12 cellular contexts compared by ENCODE assay signal in the genomic region with DNA sequence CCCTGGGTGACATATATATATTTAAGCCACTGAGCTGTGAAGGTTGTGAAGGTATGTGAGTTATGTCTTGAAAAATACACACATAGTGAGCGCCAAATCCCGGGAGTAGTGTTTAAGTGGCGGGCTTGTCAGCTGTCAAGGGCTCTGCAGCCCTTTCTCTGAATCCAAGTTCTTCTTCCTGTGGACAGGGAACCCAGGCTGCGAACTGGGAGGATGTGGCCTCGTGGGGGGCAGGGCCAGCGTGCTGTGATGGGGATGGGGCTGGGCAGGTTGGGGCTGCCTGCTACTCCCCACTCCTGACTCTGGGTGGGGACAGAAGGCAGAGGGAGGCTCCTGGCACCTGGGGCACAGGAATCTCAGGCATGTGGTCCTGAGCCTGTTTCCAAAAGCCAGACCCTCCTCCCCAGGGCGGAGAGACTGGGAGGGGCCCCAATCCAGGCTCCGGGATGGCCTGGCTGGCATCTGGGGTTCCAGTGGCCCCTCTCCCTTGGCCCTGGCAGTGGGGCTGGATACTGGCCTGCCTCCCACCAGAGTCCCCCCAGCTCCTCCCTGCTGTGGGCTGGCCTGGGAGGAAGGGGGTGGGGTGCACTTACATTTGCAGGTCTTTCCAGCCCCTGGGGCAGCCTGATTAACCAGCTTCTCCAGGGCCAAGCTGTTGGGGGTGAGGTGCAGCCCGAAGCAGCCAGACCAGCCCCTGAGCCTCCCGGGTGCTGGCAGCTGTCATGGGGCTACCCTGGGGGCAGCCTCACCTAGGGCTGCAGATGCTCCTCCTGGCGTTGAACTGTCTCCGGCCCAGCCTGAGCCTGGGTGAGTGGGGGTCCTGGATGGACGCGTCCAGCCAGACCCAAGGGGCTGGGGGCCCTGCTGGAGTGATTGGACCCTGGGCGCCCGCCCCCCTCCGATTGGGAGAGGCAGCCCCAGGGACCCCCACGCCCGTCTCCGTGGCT. TPM values are rescaled to one million over a fixed set of nuclear protein-coding genes. Genes with fewer than 3 reads are reported as not detected.
A peak's percentile ranks its signal among the peaks of the same experiment; 100 is the strongest.
DNase-seq lines count a peak whose midpoint lies in the region; ATAC-seq, FAIRE-seq and TF ChIP-seq lines count a peak whose summit lies in the region.
"Had no signal": no experiment of that assay in that cellular context is flagged by ENCODE, and none has a peak within 500 bp of the region (broad histone marks: within the 10 kb centered on the region; RNA-seq: fewer than 3 reads in every experiment).

UPK3B (plus strand) TSS at position 622 of the 947 bp plus-strand sequence; CDS start at position 723, 101 bp downstream.

- H3K27ac Mint-ChIP-seq in CD8-positive, alpha-beta T cell = no peak within 1 kb of the TSS

- no peaks in the 10 kb centered on the region for H3K27me3 ChIP-seq in HCT116 (ENCODE audit: insufficient read depth, low read length)
- no peaks in the 10 kb centered on the region for H3K27me3 ChIP-seq in GM12878 (replicated peaks in 1 of 2; ENCODE audit: control insufficient read depth in 2 of 2, insufficient read depth in 2 of 2, low read length in 1 of 2)
- H3K27me3 ChIP-seq in CD8-positive, alpha-beta T cell (ENCODE audit: insufficient read depth, low read length) = no peaks in the 10 kb centered on the region
- H3K27me3 ChIP-seq: gastrocnemius medialis had no signal

- in situ Hi-C loops in GM12878 (cut with MboI) = loop anchor here (25.0 kb wide), 1 partner anchor 502 kb away; no protein-coding TSS in a partner anchor

- H3K79me2 ChIP-seq in HCT116 (ENCODE audit: insufficient read depth, low read length) (no peaks in the 10 kb centered on the region), GM12878 (ENCODE audit: control insufficient read depth, insufficient read depth, low read length) (no peaks in the 10 kb centered on the region)

- RAD21 ChIA-PET in HCT116 (lab: Charles Lee; ENCODE audit: low non-redundant PET in 1 of 2, low total read pairs in 2 of 2, uncharacterized antibody in 2 of 2, unreplicated experiment in 2 of 2) = no interaction called here
- RAD21 ChIA-PET in GM12878 (lab: Charles Lee; ENCODE audit: unreplicated experiment) = no interaction called here

- DNase-seq in DMS 273 (lab: John Stamatoyannopoulos, UW; ENCODE audit: unreplicated experiment) (peak; percentile 82), HCT116 (ENCODE audit: low read depth, low spot score) (no peak), GM12878 (ENCODE audit: low read depth, low spot score) (no peak), mucosa of descending colon (peak in 2 of 3 donors; percentile 45 to 56), GOT3 (lab: John Stamatoyannopoulos, UW) (no peak)
- no peak for DNase-seq in CD8-positive, alpha-beta T cell
- DNase-seq: activated naive CD4-positive, alpha-beta T cell treated with anti-CD3 and anti-CD28 coated beads, Interleukin-2, amount 50 U/mL, for 16 hours; gastrocnemius medialis; NCI-H1105; T-helper 1 cell had no signal

- H2AFZ ChIP-seq in HCT116 (ENCODE audit: low read depth, low read length, poor library complexity, severe bottlenecking) (no peak within 1 kb of the TSS), GM12878 (ENCODE audit: control insufficient read depth, low read depth, low read length) (no peak within 1 kb of the TSS)

- no peak within 1 kb of the TSS for H3K4me3 Mint-ChIP-seq in CD8-positive, alpha-beta T cell

- H3K4me3 ChIP-seq in HCT116 (replicated peaks in 1 of 2; ENCODE audit: low read depth in 1 of 2, low read length in 2 of 2) (peak within 1 kb of the TSS in 1 of 2 experiments; percentile 8; a peak in 1 of 4 replicates), GM12878 (no peak within 1 kb of the TSS), mucosa of descending colon (no peak within 1 kb of the TSS)
- H3K4me3 ChIP-seq in CD8-positive, alpha-beta T cell (ENCODE audit: low read depth, low read length) = no peak within 1 kb of the TSS
- H3K4me3 ChIP-seq: gastrocnemius medialis had no signal

- H3K9me3 Mint-ChIP-seq in CD8-positive, alpha-beta T cell = no peaks in the 10 kb centered on the region

- TF ChIP-seq RAD21 in HCT116 (IDR thresholded peaks at IDR 0.05; ENCODE audit: low read depth) (no peak), GM12878 (IDR thresholded peaks at IDR 0.05; ENCODE audit: insufficient read depth, low read depth, low read length) (no peak)

- TF ChIP-seq CTCF in HCT116 (IDR thresholded peaks at IDR 0.05 in 2 of 3, conservative IDR thresholded peaks at IDR 0.05 in 1 of 3; ENCODE audit: borderline replicate concordance in 1 of 3, insufficient read depth in 1 of 3, low read depth in 2 of 3, low read length in 2 of 3) (no peak), GM12878 (IDR thresholded peaks at IDR 0.05 in 2 of 3, conservative IDR thresholded peaks at IDR 0.05 in 1 of 3; ENCODE audit: control insufficient read depth in 2 of 3, extremely low read depth in 1 of 3, insufficient read depth in 1 of 3, low read depth in 3 of 3, low read length in 3 of 3) (0 out of 6 replicates have a peak, but pooled peaks of 1 of the 3 experiments have one; percentile 1), mucosa of descending colon (IDR thresholded peaks at IDR 0.05) (no peak)
- TF ChIP-seq CTCF in CD8-positive, alpha-beta T cell (IDR thresholded peaks at IDR 0.05) = no peak

- H3K27me3 Mint-ChIP-seq in CD8-positive, alpha-beta T cell (ENCODE audit: low read depth) = no peaks in the 10 kb centered on the region

- peaks cover 22 to 27% of the 10 kb centered on the region in 2 experiments for H3K4me1 ChIP-seq in HCT116 (ENCODE audit: control insufficient read depth in 1 of 2, insufficient read depth in 2 of 2, low read length in 2 of 2)
- H3K4me1 ChIP-seq in GM12878 (ENCODE audit: control insufficient read depth, insufficient read depth, low read length) = no peaks in the 10 kb centered on the region
- H3K4me1 ChIP-seq in mucosa of descending colon (ENCODE audit: low read depth) = peaks cover 7% of the 10 kb centered on the region
- H3K4me1 ChIP-seq in CD8-positive, alpha-beta T cell (ENCODE audit: insufficient read depth, low read length) = no peaks in the 10 kb centered on the region
- H3K4me1 ChIP-seq: gastrocnemius medialis had no signal

- H4K20me1 ChIP-seq in HCT116 (ENCODE audit: insufficient read depth) (no peaks in the 10 kb centered on the region), GM12878 (ENCODE audit: control insufficient read depth, insufficient read depth) (no peaks in the 10 kb centered on the region)

- peaks cover 9% of the 10 kb centered on the region for H3K36me3 Mint-ChIP-seq in CD8-positive, alpha-beta T cell

- no TSS peak for BruUV-seq in HCT116 (replicated peaks; lab: Mats Ljungman, UMichigan)
- BruUV-seq in GM12878 (replicated peaks; lab: Mats Ljungman, UMichigan) = no TSS peak

- no peaks in the 10 kb centered on the region for H3K9me3 ChIP-seq in HCT116 (ENCODE audit: control insufficient read depth in 1 of 2, insufficient read depth in 1 of 2, low read depth in 1 of 2, low read length in 2 of 2)
- H3K9me3 ChIP-seq in GM12878 (replicated peaks; ENCODE audit: control insufficient read depth, insufficient read depth, low read length) = no peaks in the 10 kb centered on the region
- H3K9me3 ChIP-seq in mucosa of descending colon = no peaks in the 10 kb centered on the region
- H3K9me3 ChIP-seq in CD8-positive, alpha-beta T cell (ENCODE audit: low read length) = no peaks in the 10 kb centered on the region
- H3K9me3 ChIP-seq: gastrocnemius medialis had no signal

- no peak for FAIRE-seq in GM12878 (lab: Jason Lieb, UNC)

- no peak for TF ChIP-seq POLR2A in HCT116 (IDR thresholded peaks at IDR 0.05; ENCODE audit: borderline replicate concordance, extremely low read depth, insufficient read depth, insufficient read length)
- no peak for TF ChIP-seq POLR2A in GM12878 (IDR thresholded peaks at IDR 0.05; ENCODE audit: low read depth, low read length)

- intact Hi-C loops in HCT116 (cut with micrococcal nuclease) (no loop called here), GM12878 (cut with micrococcal nuclease; ENCODE audit: unreplicated experiment) (no loop called here), mucosa of descending colon (cut with DNase I, micrococcal nuclease) (no loop called here)
- intact Hi-C loops in CD8-positive, alpha-beta T cell (cut with DNase I, micrococcal nuclease) = loop anchor here in 1 of 2 experiments (10.0 kb wide), 2 partner anchors 485 to 735 kb away; no protein-coding TSS in a partner anchor

- POLR2A ChIA-PET in HCT116 (lab: Charles Lee) = no interaction called here
- POLR2A ChIA-PET in GM12878 (lab: Charles Lee) = no interaction called here
- POLR2A ChIA-PET in CD8-positive, alpha-beta T cell (lab: Charles Lee) = no interaction called here

- SMC1A ChIA-PET in GM12878 (lab: Charles Lee; ENCODE audit: uncharacterized antibody, unreplicated experiment) = no interaction called here

- H3K4me2 ChIP-seq in HCT116 (ENCODE audit: low read length) (peak within 1 kb of the TSS; percentile 62), GM12878 (ENCODE audit: control insufficient read depth, insufficient read depth) (no peak within 1 kb of the TSS)

- ATAC-seq in HCT116 (peak; percentile 21), GM12878 (peak; percentile 22), mucosa of descending colon (no peak), HG03039 (IDR thresholded peaks at IDR 0.05; ENCODE audit: unreplicated experiment) (no peak), HG03460 (IDR thresholded peaks at IDR 0.05; ENCODE audit: unreplicated experiment) (no peak)
- no peak for ATAC-seq in CD8-positive, alpha-beta T cell
- ATAC-seq: gastrocnemius medialis had no signal

- CTCF ChIA-PET in HCT116 (lab: Charles Lee) = no interaction called here
- CTCF ChIA-PET in GM12878 (lab: Yijun Ruan, JAX) = interaction anchor here (0.6 to 1.2 kb wide), 2 partner anchors 20 to 86 kb away, joined by 3 to 4 read pairs; no protein-coding TSS in a partner anchor
- CTCF ChIA-PET in CD8-positive, alpha-beta T cell (lab: Charles Lee) = no interaction called here

- peaks cover 2% of the 10 kb centered on the region for H3K4me1 Mint-ChIP-seq in CD8-positive, alpha-beta T cell (ENCODE audit: low read depth)

- H3K9ac ChIP-seq in HCT116 (ENCODE audit: low read length) = peak within 1 kb of the TSS; percentile 30
- no peak within 1 kb of the TSS for H3K9ac ChIP-seq in GM12878 (ENCODE audit: control insufficient read depth, insufficient read depth, low read length)

- 66% methylated on average over 20 of the region's 20 CpGs for WGBS in GM12878 (ENCODE audit: insufficient coverage, insufficient replicate concordance, low lambda C conversion rate, missing lambda C conversion rate)

- H3K36me3 ChIP-seq in HCT116 (ENCODE audit: control insufficient read depth in 1 of 2, insufficient read depth in 2 of 2, low read length in 2 of 2) (no peaks in the 10 kb centered on the region), GM12878 (ENCODE audit: control insufficient read depth in 2 of 2, insufficient read depth in 2 of 2, low read length in 1 of 2) (peaks cover 0 to 2% of the 10 kb centered on the region in 2 experiments; a peak in 2 of 4 replicates), mucosa of descending colon (ENCODE audit: low read depth) (no peaks in the 10 kb centered on the region)
- no peaks in the 10 kb centered on the region for H3K36me3 ChIP-seq in CD8-positive, alpha-beta T cell (ENCODE audit: insufficient read depth, low read length)

- H3K9me2 ChIP-seq in HCT116 (ENCODE audit: insufficient read depth) = no peaks in the 10 kb centered on the region

- H3K27ac ChIP-seq in HCT116 (ENCODE audit: low read depth, low read length) (peak within 1 kb of the TSS; percentile 65), GM12878 (ENCODE audit: control insufficient read depth, insufficient read depth) (no peak within 1 kb of the TSS)
- H3K27ac ChIP-seq in CD8-positive, alpha-beta T cell (ENCODE audit: low read depth, low read length) = no peak within 1 kb of the TSS
- H3K27ac ChIP-seq: gastrocnemius medialis had no signal

- TF ChIP-seq EP300 in GM12878 (IDR thresholded peaks at IDR 0.05; ENCODE audit: borderline replicate concordance in 1 of 2, control insufficient read depth in 1 of 2, low read depth in 2 of 2, low read length in 2 of 2) = no peak

RNA-seq across cellular contexts. Expression of gene UPK3B, which starts in this region (rescaled TPM):
- total RNA-seq in HCT116 (2021; ENCODE audit: unreplicated experiment) (2.3 TPM), GM12878 (2014; rRNA removed) (0.71 TPM in 1 of 2 replicates, not detected in the other), GM12878 (2014; rRNA removed; fragmentation: Illumina TruSeq; extraction: Trizol) (0.18 and 0.27 TPM in 2 replicates), GM12878 (2021) (0.72 and 1.3 TPM in 2 replicates), mucosa of descending colon (1 to 10 TPM; 2.2 to 4.3 (median 3.6) TPM)
- 1.0 and 1.2 TPM in 2 replicates for polyA plus RNA-seq in HCT116 (2012)
- 1.2 and 2.6 TPM in 2 replicates for total RNA-seq in GM12878 (2013; cell fraction: nucleolus; rRNA removed)
- not detected for polyA plus RNA-seq in GM12878 (2011; ENCODE audit: low read depth)
- polyA plus RNA-seq in GM12878 (2011; rRNA removed) (0.16 TPM in 1 of 2 replicates, not detected in the other), GM12878 (2014; fragmentation: Illumina TruSeq; extraction: Trizol) (not detected in 2 replicates), GM12878 (2014; fragmentation: Nextera tagmentation; extraction: Ambion mirVana) (not detected), GM12878 (2014; rRNA removed) (not detected in 2 replicates), GM12878 (2016; fragmentation: Nextera tagmentation; extraction: Ambion mirVana) (under 1 TPM; 0.26 to 0.35 TPM)
- polyA plus RNA-seq in GM12878 (2011; cell fraction: cytosol; rRNA removed) = not detected in 2 replicates
- polyA plus RNA-seq in GM12878 (2011; cell fraction: nucleus; rRNA removed) = 0.39 and 0.43 TPM in 2 replicates
- polyA plus RNA-seq in GM12878 (2012) = 0.09 and 0.10 TPM in 2 replicates
- 0.05 TPM in 1 of 2 replicates, not detected in the other for polyA minus RNA-seq in GM12878 (2011; rRNA and poly(A)+ RNA removed)
- polyA minus RNA-seq in GM12878 (2011; cell fraction: cytosol; rRNA and poly(A)+ RNA removed) = not detected in 2 replicates
- 1.5 and 3.5 TPM in 2 replicates for polyA minus RNA-seq in GM12878 (2011; cell fraction: nucleus; rRNA and poly(A)+ RNA removed)
- 1 to 10 TPM; 1.7 to 2.4 TPM for total RNA-seq in CD8-positive, alpha-beta T cell

Comparison
In these comparisons a context has a peak if more than half of its experiments do, and no peak if none do; other contexts are left out.
1. DNase-seq: peak in DMS 273 (single experiment) and mucosa of descending colon (2 of 3); none in HCT116 (single experiment), GM12878 (single experiment), CD8-positive, alpha-beta T cell (0 of 7) and GOT3 (single experiment).
2. ATAC-seq: peak in HCT116 (single experiment) and GM12878 (single experiment); none in mucosa of descending colon (single experiment), CD8-positive, alpha-beta T cell (single experiment), HG03039 (single experiment) and HG03460 (single experiment).